Comparison of ENCODE assay signal across 28 cellular contexts in genomic region chr17:31387438-31387837, GRCh38. TPM values are rescaled to one million over a fixed set of nuclear protein-coding genes. Genes with fewer than 3 reads are reported as not detected.
"Had no signal": no experiment of that assay in that cellular context is flagged by ENCODE, and none has a peak within 500 bp of the region (broad histone marks: within the 10 kb centered on the region; RNA-seq: fewer than 3 reads in every experiment).

No MANE protein-coding gene starts in this region.

- ATAC-seq: activated CD4-positive, CD25-positive, alpha-beta regulatory T cell treated with anti-CD3 and anti-CD28 coated beads, Interleukin-2, amount 50 U/mL, for 24 hours; activated CD8-positive, alpha-beta T cell treated with anti-CD3 and anti-CD28 coated beads for 36 hours; activated naive CD4-positive, alpha-beta T cell treated with anti-CD3 and anti-CD28 coated beads, Interleukin-2, amount 50 U/mL, for 72 hours; activated T-cell treated with anti-CD3 and anti-CD28 coated beads, Interleukin-2, amount 50 U/mL, for 72 hours; body of pancreas; esophagus mucosa; T-helper 17 cell had no signal

- H3K4me3 Mint-ChIP-seq: activated B cell treated with CpG ODN at 0.5 μM for 24 hours; activated CD8-positive, alpha-beta T cell treated with anti-CD3 and anti-CD28 coated beads for 36 hours; activated naive CD4-positive, alpha-beta T cell treated with anti-CD3 and anti-CD28 coated beads, Interleukin-2, amount 10 ng/mL, durations not matched to agents 7 days and 5 days; activated naive CD8-positive, alpha-beta T cell treated with anti-CD3 and anti-CD28 coated beads, Interleukin-2, amount 10 ng/mL, durations not matched to agents 7 days and 5 days; activated T-cell treated with anti-CD3 and anti-CD28 coated beads, Interleukin-2, amount 50 U/mL, for 24 hours; activated T-cell treated with anti-CD3 and anti-CD28 coated beads, Interleukin-2, amount 50 U/mL, for 72 hours; endodermal cell; T-helper 17 cell; T-helper 2 cell treated with Interferon-gamma antibody and Interleukin-4, amounts not matched to agents 5 μg/mL and 100 μg/mL, for 36 hours had no signal

- H3K27ac Mint-ChIP-seq: activated B cell treated with CpG ODN at 0.5 μM for 24 hours; activated CD8-positive, alpha-beta T cell treated with anti-CD3 and anti-CD28 coated beads for 36 hours; activated naive CD4-positive, alpha-beta T cell treated with anti-CD3 and anti-CD28 coated beads, Interleukin-2, amount 10 ng/mL, durations not matched to agents 7 days and 5 days; activated naive CD4-positive, alpha-beta T cell treated with anti-CD3 and anti-CD28 coated beads, Interleukin-2, amount 50 U/mL, for 72 hours; activated naive CD8-positive, alpha-beta T cell treated with anti-CD3 and anti-CD28 coated beads, Interleukin-2, amount 10 ng/mL, durations not matched to agents 7 days and 5 days; activated T-cell treated with anti-CD3 and anti-CD28 coated beads, Interleukin-2, amount 50 U/mL, for 24 hours; activated T-cell treated with anti-CD3 and anti-CD28 coated beads, Interleukin-2, amount 50 U/mL, for 72 hours; endodermal cell; T-helper 2 cell treated with Interferon-gamma antibody and Interleukin-4, amounts not matched to agents 5 μg/mL and 100 μg/mL, for 36 hours had no signal

- DNase-seq: activated B cell treated with CpG ODN at 0.5 μM for 24 hours; activated CD4-positive, alpha-beta T cell treated with anti-CD3 and anti-CD28 coated beads for 48 hours; activated CD4-positive, alpha-beta T cell treated with anti-CD3 and anti-CD28 coated beads, Interleukin-2, amount 50 U/mL, for 1 hour; activated CD4-positive, alpha-beta T cell treated with anti-CD3 and anti-CD28 coated beads, Interleukin-2, amount 50 U/mL, for 48 hours; activated CD8-positive, alpha-beta memory T cell treated with anti-CD3 and anti-CD28 coated beads, Interleukin-2, amount 50 U/mL, for 48 hours; activated CD8-positive, alpha-beta T cell treated with anti-CD3 and anti-CD28 coated beads for 36 hours; activated gamma-delta T cell; activated naive CD4-positive, alpha-beta T cell; activated naive CD4-positive, alpha-beta T cell treated with anti-CD3 and anti-CD28 coated beads, Interleukin-2, amount 10 ng/mL, durations not matched to agents 7 days and 5 days; activated naive CD8-positive, alpha-beta T cell treated with anti-CD3 and anti-CD28 coated beads, Interleukin-2, amount 10 ng/mL, durations not matched to agents 7 days and 5 days; activated T-cell treated with anti-CD3 and anti-CD28 coated beads for 4 hours; activated T-cell treated with anti-CD3 and anti-CD28 coated beads, Interleukin-2, amount 50 U/mL, for 24 hours; activated T-cell treated with anti-CD3 and anti-CD28 coated beads, Interleukin-2, amount 50 U/mL, for 72 hours; amniotic stem cell; anterior cingulate cortex; body of pancreas; caudate nucleus; effector memory CD4-positive, alpha-beta T cell; endodermal cell; T-helper 1 cell; T-helper 17 cell; T1000; WERI-Rb-1 had no signal

- H3K36me3 Mint-ChIP-seq: activated naive CD4-positive, alpha-beta T cell treated with anti-CD3 and anti-CD28 coated beads, Interleukin-2, amount 10 ng/mL, durations not matched to agents 7 days and 5 days; activated naive CD4-positive, alpha-beta T cell treated with anti-CD3 and anti-CD28 coated beads, Interleukin-2, amount 50 U/mL, for 72 hours; activated naive CD8-positive, alpha-beta T cell treated with anti-CD3 and anti-CD28 coated beads, Interleukin-2, amount 10 ng/mL, durations not matched to agents 7 days and 5 days had no signal

- H3K9me3 Mint-ChIP-seq: activated B cell treated with CpG ODN at 0.5 μM for 24 hours; activated CD8-positive, alpha-beta T cell treated with anti-CD3 and anti-CD28 coated beads for 36 hours; activated naive CD4-positive, alpha-beta T cell treated with anti-CD3 and anti-CD28 coated beads, Interleukin-2, amount 10 ng/mL, durations not matched to agents 7 days and 5 days; activated naive CD4-positive, alpha-beta T cell treated with anti-CD3 and anti-CD28 coated beads, Interleukin-2, amount 50 U/mL, for 72 hours; activated naive CD8-positive, alpha-beta T cell treated with anti-CD3 and anti-CD28 coated beads, Interleukin-2, amount 10 ng/mL, durations not matched to agents 7 days and 5 days; activated T-cell treated with anti-CD3 and anti-CD28 coated beads, Interleukin-2, amount 50 U/mL, for 24 hours; activated T-cell treated with anti-CD3 and anti-CD28 coated beads, Interleukin-2, amount 50 U/mL, for 72 hours; endodermal cell; T-helper 2 cell treated with Interferon-gamma antibody and Interleukin-4, amounts not matched to agents 5 μg/mL and 100 μg/mL, for 36 hours had no signal

RNA-seq across cellular contexts. Expression of gene RAB11FIP4, which starts 4.0 kb away (rescaled TPM):
- total RNA-seq: dermis microvascular lymphatic vessel endothelial cell had no signal
